ENCODE assay signal across 9 cellular contexts in the genomic region with DNA sequence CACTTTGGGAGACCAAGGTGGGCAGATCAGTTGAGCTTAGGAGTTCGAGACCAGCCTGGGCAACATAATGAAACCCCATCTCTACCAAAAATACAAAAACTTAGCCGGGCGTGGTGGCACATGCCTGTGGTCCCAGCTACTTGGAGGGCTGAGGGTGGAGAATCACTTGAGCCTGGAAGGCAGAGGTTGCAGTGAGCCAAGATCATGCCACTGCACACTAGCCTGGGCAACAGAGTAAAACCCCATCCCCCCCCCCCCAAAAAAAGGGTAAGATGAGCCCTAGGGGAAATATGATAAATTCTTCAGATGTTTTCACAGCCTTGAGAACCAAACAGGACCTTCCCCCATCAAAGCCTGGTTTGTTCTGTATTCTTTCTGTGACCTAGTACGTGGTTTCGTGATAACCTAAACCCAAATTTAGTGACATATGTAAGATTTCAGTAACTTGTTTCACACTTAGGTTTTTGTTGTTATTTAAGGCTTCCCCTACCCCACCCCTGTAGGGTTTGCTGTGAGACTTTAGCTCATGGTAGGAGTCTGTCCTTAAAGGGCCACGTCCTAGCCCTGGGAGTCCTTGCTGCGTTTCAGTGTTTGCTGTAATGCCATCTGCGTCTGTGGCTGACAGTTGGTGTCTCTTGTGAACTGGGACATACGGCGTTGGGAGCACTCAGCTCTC. TPM values are rescaled to one million over a fixed set of nuclear protein-coding genes. Genes with fewer than 3 reads are reported as not detected.
A peak's percentile ranks its signal among the peaks of the same experiment; 100 is the strongest.
DNase-seq lines count a peak whose midpoint lies in the region; ATAC-seq and TF ChIP-seq lines count a peak whose summit lies in the region.
"Had no signal": no experiment of that assay in that cellular context is flagged by ENCODE, and none has a peak within 500 bp of the region (broad histone marks: within the 10 kb centered on the region; RNA-seq: fewer than 3 reads in every experiment).

No MANE protein-coding gene starts in this region.

- intact Hi-C loops in CD4-positive, alpha-beta memory T cell (cut with micrococcal nuclease): loop anchor here (1.0 to 2.0 kb wide), 2 partner anchors 50 to 60 kb away; a partner anchor contains a TSS
- intact Hi-C loops in left ventricle myocardium inferior (cut with micrococcal nuclease): no loop called here

- no peaks in the 10 kb centered on the region for H3K9me3 ChIP-seq in CD4-positive, alpha-beta memory T cell (ENCODE audit: control insufficient read depth in 1 of 2, low read length in 2 of 2)
- H3K9me3 ChIP-seq in left ventricle myocardium inferior (replicated peaks): no peaks in the 10 kb centered on the region
- no peaks in the 10 kb centered on the region for H3K9me3 ChIP-seq in suprapubic skin

- DNase-seq in CD4-positive, alpha-beta memory T cell: peak in 4 of 5 donors; percentile 77 to 85 (median 81)
- no peak for DNase-seq in activated CD8-positive, alpha-beta T cell treated with anti-CD3 and anti-CD28 coated beads, Interleukin-2, amount 10 ng/mL, durations not matched to agents 7 days and 5 days
- no peak for DNase-seq in left ventricle myocardium inferior
- no peak for DNase-seq in suprapubic skin (ENCODE audit: low spot score in 2 of 2)
- DNase-seq in kidney glomerular epithelial cell (lab: John Stamatoyannopoulos, UW): no peak
- no peak for DNase-seq in NCI-H2196 (lab: John Stamatoyannopoulos, UW; ENCODE audit: unreplicated experiment)

- POLR2A ChIA-PET in CD4-positive, alpha-beta memory T cell (lab: Charles Lee; ENCODE audit: partially characterized antibody): interaction anchor here (0.7 to 3.5 kb wide), 26 partner anchors 9 to 876 kb away, joined by 3 to 84 read pairs (median 4); a partner anchor contains a TSS
- POLR2A ChIA-PET in activated CD8-positive, alpha-beta T cell treated with anti-CD3 and anti-CD28 coated beads, Interleukin-2, amount 10 ng/mL, durations not matched to agents 7 days and 5 days (lab: Charles Lee): interaction anchor here (0.6 to 2.4 kb wide), 14 partner anchors 10 to 319 kb away, joined by 3 to 33 read pairs (median 4); a partner anchor contains a TSS

- H3K4me3 ChIP-seq in CD4-positive, alpha-beta memory T cell (ENCODE audit: low read length in 2 of 2): peak overlapping the region; percentile 21 to 51
- no peak overlapping the region for H3K4me3 ChIP-seq in left ventricle myocardium inferior
- H3K4me3 ChIP-seq in suprapubic skin: peak overlapping the region; percentile 11

- peak overlapping the region; percentile 79 to 93 (median 91) for H3K4me3 Mint-ChIP-seq in CD4-positive, alpha-beta memory T cell
- H3K4me3 Mint-ChIP-seq in activated CD8-positive, alpha-beta T cell treated with anti-CD3 and anti-CD28 coated beads, Interleukin-2, amount 10 ng/mL, durations not matched to agents 7 days and 5 days: peak overlapping the region; percentile 83

- CTCF ChIA-PET in CD4-positive, alpha-beta memory T cell (lab: Charles Lee; ENCODE audit: partially characterized antibody): interaction anchor here (0.6 to 3.1 kb wide), 12 partner anchors 22 to 1558 kb away, joined by 3 to 12 read pairs (median 4); a partner anchor contains a TSS
- CTCF ChIA-PET in activated CD8-positive, alpha-beta T cell treated with anti-CD3 and anti-CD28 coated beads, Interleukin-2, amount 10 ng/mL, durations not matched to agents 7 days and 5 days (lab: Charles Lee): interaction anchor here (0.8 to 2.3 kb wide), 10 partner anchors 9 to 209 kb away, joined by 3 to 12 read pairs (median 4); a partner anchor contains a TSS

- H3K27me3 ChIP-seq in CD4-positive, alpha-beta memory T cell (ENCODE audit: insufficient read depth, low read length): no peaks in the 10 kb centered on the region
- H3K27me3 ChIP-seq in left ventricle myocardium inferior (ENCODE audit: low read depth): no peaks in the 10 kb centered on the region
- no peaks in the 10 kb centered on the region for H3K27me3 ChIP-seq in suprapubic skin

- peaks cover 22 to 61% (median 39%) of the 10 kb centered on the region in 4 donors for H3K4me1 Mint-ChIP-seq in CD4-positive, alpha-beta memory T cell
- peaks cover 80% of the 10 kb centered on the region for H3K4me1 Mint-ChIP-seq in activated CD8-positive, alpha-beta T cell treated with anti-CD3 and anti-CD28 coated beads, Interleukin-2, amount 10 ng/mL, durations not matched to agents 7 days and 5 days (ENCODE audit: low read depth)

- ATAC-seq in GM19324 (IDR thresholded peaks at IDR 0.05; ENCODE audit: low FRiP score, unreplicated experiment): peak; percentile 46
- ATAC-seq in HG03280 (IDR thresholded peaks at IDR 0.05; ENCODE audit: unreplicated experiment): peak; percentile 78
- ATAC-seq in activated CD8-positive, alpha-beta T cell treated with anti-CD3 and anti-CD28 coated beads, Interleukin-2, amount 10 ng/mL, durations not matched to agents 7 days and 5 days: peak; percentile 78

- 53% methylated on average over 6 of the region's 10 CpGs for WGBS in suprapubic skin

- no peak for TF ChIP-seq CTCF in left ventricle myocardium inferior (IDR thresholded peaks at IDR 0.05; ENCODE audit: borderline replicate concordance)
- no peak for TF ChIP-seq CTCF in suprapubic skin (IDR thresholded peaks at IDR 0.05)

- H3K27me3 Mint-ChIP-seq in CD4-positive, alpha-beta memory T cell: no peaks in the 10 kb centered on the region
- H3K27me3 Mint-ChIP-seq in activated CD8-positive, alpha-beta T cell treated with anti-CD3 and anti-CD28 coated beads, Interleukin-2, amount 10 ng/mL, durations not matched to agents 7 days and 5 days (ENCODE audit: low read depth): no peaks in the 10 kb centered on the region

- H3K36me3 Mint-ChIP-seq in CD4-positive, alpha-beta memory T cell: peaks cover 14 to 19% of the 10 kb centered on the region in 2 donors
- H3K36me3 Mint-ChIP-seq in activated CD8-positive, alpha-beta T cell treated with anti-CD3 and anti-CD28 coated beads, Interleukin-2, amount 10 ng/mL, durations not matched to agents 7 days and 5 days (ENCODE audit: low read depth): peaks cover 55% of the 10 kb centered on the region

- H3K27ac ChIP-seq in CD4-positive, alpha-beta memory T cell (ENCODE audit: low read depth, low read length): peak overlapping the region; percentile 76
- H3K27ac ChIP-seq in left ventricle myocardium inferior (replicated peaks) (peak overlapping the region; percentile 74), suprapubic skin (peak overlapping the region; percentile 79)
- H3K27ac ChIP-seq: epithelial cell of prostate had no signal

- H3K36me3 ChIP-seq in CD4-positive, alpha-beta memory T cell (ENCODE audit: insufficient read depth, low read length): peaks cover 4% of the 10 kb centered on the region
- H3K36me3 ChIP-seq in left ventricle myocardium inferior (no peaks in the 10 kb centered on the region), suprapubic skin (peaks cover 7% of the 10 kb centered on the region)

- H3K4me1 ChIP-seq in CD4-positive, alpha-beta memory T cell (ENCODE audit: insufficient read depth, low read length): peaks cover 52% of the 10 kb centered on the region
- H3K4me1 ChIP-seq in left ventricle myocardium inferior (peaks cover 19% of the 10 kb centered on the region), suprapubic skin (peaks cover 30% of the 10 kb centered on the region)

- no peak for TF ChIP-seq EP300 in suprapubic skin (IDR thresholded peaks at IDR 0.05)

- no peak for TF ChIP-seq POLR2A in suprapubic skin (IDR thresholded peaks at IDR 0.05)

- peaks cover 0 to 2% (median 0%) of the 10 kb centered on the region in 8 donors for H3K9me3 Mint-ChIP-seq in CD4-positive, alpha-beta memory T cell
- H3K9me3 Mint-ChIP-seq in activated CD8-positive, alpha-beta T cell treated with anti-CD3 and anti-CD28 coated beads, Interleukin-2, amount 10 ng/mL, durations not matched to agents 7 days and 5 days (ENCODE audit: insufficient read depth): no peaks in the 10 kb centered on the region

- H3K27ac Mint-ChIP-seq in CD4-positive, alpha-beta memory T cell: peak overlapping the region; percentile 97 to 99 (median 99)
- H3K27ac Mint-ChIP-seq in activated CD8-positive, alpha-beta T cell treated with anti-CD3 and anti-CD28 coated beads, Interleukin-2, amount 10 ng/mL, durations not matched to agents 7 days and 5 days: peak overlapping the region; percentile 100

RNA-seq across cellular contexts. Expression of a gene that starts 49.6 kb away (rescaled TPM):
- total RNA-seq in CD4-positive, alpha-beta memory T cell: 100 to 1,000 TPM; 176 to 181 TPM
- 10 to 100 TPM in 1 of 2 donors, 1 to 10 TPM in 1; 1.3 to 25.8 TPM for polyA plus RNA-seq in CD4-positive, alpha-beta memory T cell
- total RNA-seq in activated CD8-positive, alpha-beta T cell treated with anti-CD3 and anti-CD28 coated beads, Interleukin-2, amount 10 ng/mL, durations not matched to agents 7 days and 5 days: 100 to 1,000 TPM; 276 to 280 TPM
- 30.7 TPM for total RNA-seq in left ventricle myocardium inferior
- 10 to 100 TPM; 43.6 to 99.9 (median 69.5) TPM for total RNA-seq in suprapubic skin

RNA-seq across cellular contexts. Expression of a gene that starts 49.9 kb away (rescaled TPM):
- total RNA-seq in CD4-positive, alpha-beta memory T cell: 10 to 100 TPM; 20.0 to 20.9 TPM
- polyA plus RNA-seq in CD4-positive, alpha-beta memory T cell: 10 to 100 TPM in 1 of 2 donors, 1 to 10 TPM in 1; 5.7 to 11.2 TPM
- 10 to 100 TPM; 66.0 to 66.7 TPM for total RNA-seq in activated CD8-positive, alpha-beta T cell treated with anti-CD3 and anti-CD28 coated beads, Interleukin-2, amount 10 ng/mL, durations not matched to agents 7 days and 5 days
- total RNA-seq in left ventricle myocardium inferior (3.5 TPM), suprapubic skin (1 to 10 TPM; 2.4 to 4.1 (median 3.0) TPM)

Comparison
In these comparisons a context has a peak if more than half of its experiments do, and no peak if none do; other contexts are left out.
1. DNase-seq: peak in CD4-positive, alpha-beta memory T cell (4 of 5); none in activated CD8-positive, alpha-beta T cell treated with anti-CD3 and anti-CD28 coated beads, Interleukin-2, amount 10 ng/mL, durations not matched to agents 7 days and 5 days (single experiment), left ventricle myocardium inferior (single experiment), suprapubic skin (0 of 2), kidney glomerular epithelial cell (single experiment) and NCI-H2196 (single experiment).
2. Peak in every context shown above with its lines, with median percentiles within 50 percentile points of each other: H3K27ac ChIP-seq and ATAC-seq.